8 cellular contexts compared by ENCODE assay signal in genomic region chr1:111203681-111204210, GRCh38. TPM values are rescaled to one million over a fixed set of nuclear protein-coding genes. Genes with fewer than 3 reads are reported as not detected.
A peak's percentile ranks its signal among the peaks of the same experiment; 100 is the strongest.
DNase-seq lines count a peak whose midpoint lies in the region; ATAC-seq, FAIRE-seq and TF ChIP-seq lines count a peak whose summit lies in the region.

No MANE protein-coding gene starts in this region.

- peaks cover 46% of the 10 kb centered on the region for H3K4me1 Mint-ChIP-seq in Calu3 (ENCODE audit: low read depth, unreplicated experiment)

- BruUV-seq in Calu3 (replicated peaks; lab: Mats Ljungman, UMichigan) = no TSS peak

- no peaks in the 10 kb centered on the region for H3K36me3 ChIP-seq in ascending aorta
- H3K36me3 ChIP-seq in kidney (ENCODE audit: control insufficient read depth in 1 of 2, insufficient read depth in 2 of 2, low read length in 2 of 2) = no peaks in the 10 kb centered on the region

- peaks cover 6% of the 10 kb centered on the region for H3K27me3 ChIP-seq in ascending aorta

- peak overlapping the region; percentile 1 to 38 for H3K27ac ChIP-seq in ascending aorta
- H3K27ac ChIP-seq in kidney (ENCODE audit: low read depth in 2 of 2, low read length in 2 of 2) = peak overlapping the region; percentile 89 to 92

- H3K36me3 Mint-ChIP-seq in Calu3 (ENCODE audit: insufficient read depth, unreplicated experiment) = peaks cover 34% of the 10 kb centered on the region

- peaks cover 3% of the 10 kb centered on the region in 2 donors for H3K4me1 ChIP-seq in ascending aorta
- H3K4me1 ChIP-seq in kidney (ENCODE audit: control insufficient read depth in 1 of 2, insufficient read depth in 1 of 2, low read depth in 1 of 2, low read length in 2 of 2) = peaks cover 24 to 35% of the 10 kb centered on the region in 2 donors

- peak overlapping the region; percentile 56 for H3K4me3 Mint-ChIP-seq in Calu3 (ENCODE audit: low read depth, unreplicated experiment)

- CTCF ChIA-PET in Calu3 (lab: Charles Lee) = interaction anchor here (0.6 to 0.8 kb wide), 3 partner anchors 142 to 970 kb away, joined by 3 read pairs; no protein-coding TSS in a partner anchor

- no peak for TF ChIP-seq CTCF in Calu3 (IDR thresholded peaks at IDR 0.05; ENCODE audit: unreplicated experiment)
- TF ChIP-seq CTCF in ascending aorta (IDR thresholded peaks at IDR 0.05) = no peak
- TF ChIP-seq CTCF in kidney (IDR thresholded peaks at IDR 0.05; ENCODE audit: borderline replicate concordance, extremely low read depth, insufficient read depth) = no peak

- H3K27me3 Mint-ChIP-seq in Calu3 (ENCODE audit: unreplicated experiment) = no peaks in the 10 kb centered on the region

- peak; percentile 37 for ATAC-seq in GM19468 (IDR thresholded peaks at IDR 0.05; ENCODE audit: extremely low read depth, unreplicated experiment)

- peak overlapping the region in 1 of 2 donors; percentile 80 for H3K9ac ChIP-seq in kidney (ENCODE audit: low read length in 2 of 2)

- FAIRE-seq in kidney (lab: Jason Lieb, UNC) = no peak

- DNase-seq in Calu3 (peak; percentile 68), HPDE6-E6E7 (ENCODE audit: extremely low spot score) (peak; percentile 73), T-helper 2 cell (peak; percentile 62 to 94 (median 79)), ascending aorta (ENCODE audit: low spot score in 2 of 2) (peak; percentile 53 to 84), kidney (peak; percentile 96), 8988T (no peak)
- peak; percentile 83 for DNase-seq in stimulated activated CD4-positive, alpha-beta T cell treated with anti-CD3 and anti-CD28 coated beads, Interleukin-4, amount 100 ng/mL, for 24 hours

- H3K4me3 ChIP-seq in ascending aorta (peak overlapping the region; percentile 71 to 87), kidney (ENCODE audit: low read length in 2 of 2) (peak overlapping the region; percentile 11 to 55)

- no peaks in the 10 kb centered on the region for H3K9me3 ChIP-seq in ascending aorta
- no peaks in the 10 kb centered on the region for H3K9me3 ChIP-seq in kidney (ENCODE audit: control insufficient read depth in 1 of 2, low read length in 2 of 2)

- peak overlapping the region; percentile 68 for H3K27ac Mint-ChIP-seq in Calu3 (ENCODE audit: unreplicated experiment)

- no peaks in the 10 kb centered on the region for H3K9me3 Mint-ChIP-seq in Calu3 (ENCODE audit: low read depth, unreplicated experiment)

- intact Hi-C loops in Calu3 (cut with micrococcal nuclease; ENCODE audit: unreplicated experiment) (loop anchor here (2.0 kb wide), 1 partner anchor 63 kb away; the partner anchor contains the start of genes CEPT1 and DRAM2), ascending aorta (cut with DNase I) (no loop called here), kidney (cut with DNase I) (no loop called here)

RNA-seq across cellular contexts. Expression of gene DENND2D, which starts 3.3 kb away (rescaled TPM):
- total RNA-seq in Calu3 (2022) (11.8 and 20.0 TPM in 2 replicates), ascending aorta (4.4 TPM), kidney (81.0 TPM)
- 45.3 TPM for polyA plus RNA-seq in kidney (ENCODE audit: insufficient read depth, low read depth, low replicate concordance)

RNA-seq across cellular contexts. Expression of gene CHI3L2, which starts 23.8 kb away (rescaled TPM):
- total RNA-seq in Calu3 (2022) = 0.52 TPM in 1 of 2 replicates, not detected in the other
- 10.1 TPM for total RNA-seq in ascending aorta
- total RNA-seq in kidney = 27.2 TPM
- 5.8 TPM for polyA plus RNA-seq in kidney (ENCODE audit: insufficient read depth, low read depth, low replicate concordance)
